Comparison of ENCODE assay signal across 18 cellular contexts in genomic region chr18:55110436-55110835, GRCh38.
DNase-seq lines count a peak whose midpoint lies in the region; ATAC-seq and TF ChIP-seq lines count a peak whose summit lies in the region.
"Had no signal": no experiment of that assay in that cellular context is flagged by ENCODE, and none has a peak within 500 bp of the region (broad histone marks: within the 10 kb centered on the region; RNA-seq: fewer than 3 reads in every experiment).

No MANE protein-coding gene starts in this region.

- DNase-seq in EH (ENCODE audit: low read depth) (peak; percentile 77), cardiac fibroblast (ENCODE audit: low read depth in 2 of 2) (peak; percentile 24 to 51), right cardiac atrium (peak in 1 of 3 donors; percentile 20), NCI-H2107 treated with DMSO at 0.1 percent for 48 hours (lab: John Stamatoyannopoulos, UW; ENCODE audit: unreplicated experiment) (no peak), DMS79 treated with DMSO at 0.1 percent for 48 hours (lab: John Stamatoyannopoulos, UW) (no peak), BE2C (no peak)
- DNase-seq: activated CD4-positive, alpha-beta memory T cell treated with anti-CD3 and anti-CD28 coated beads, Interleukin-2, amount 10 ng/mL, durations not matched to agents 7 days and 5 days; activated T-cell treated with anti-CD3 and anti-CD28 coated beads, Interleukin-2, amount 50 U/mL, for 1 hour; dorsolateral prefrontal cortex; GOT3; MG63; stimulated activated CD4-positive, alpha-beta T cell treated with anti-CD3 and anti-CD28 coated beads, Interleukin-2, amount 100 ng/mL, for 24 hours; stimulated activated naive CD8-positive, alpha-beta T cell treated with anti-CD3 and anti-CD28 coated beads, Interleukin-15, amount 100 ng/mL, for 72 hours; WERI-Rb-1 had no signal

- H3K9ac ChIP-seq in parathyroid adenoma = no peak overlapping the region

- intact Hi-C loops in right cardiac atrium (cut with DNase I) = no loop called here

- H3K4me2 ChIP-seq in parathyroid adenoma (ENCODE audit: low read length) = no peak overlapping the region

- H3K27ac ChIP-seq in right cardiac atrium (ENCODE audit: low read length) (no peak overlapping the region), parathyroid adenoma (peak overlapping the region; percentile 41)
- H3K27ac ChIP-seq: dorsolateral prefrontal cortex, WERI-Rb-1 had no signal

- H3K4me1 ChIP-seq in right cardiac atrium (ENCODE audit: control insufficient read depth, insufficient read depth, low read length) = no peaks in the 10 kb centered on the region
- H3K4me1 ChIP-seq in parathyroid adenoma = no peaks in the 10 kb centered on the region
- H3K4me1 ChIP-seq in BE2C = no peaks in the 10 kb centered on the region
- H3K4me1 ChIP-seq: uterus had no signal

- H3K36me3 ChIP-seq in parathyroid adenoma (ENCODE audit: control insufficient read depth, insufficient read depth, low read length) = no peaks in the 10 kb centered on the region
- H3K36me3 ChIP-seq in BE2C = no peaks in the 10 kb centered on the region
- H3K36me3 ChIP-seq: MG63, uterus, WERI-Rb-1 had no signal

- TF ChIP-seq CTCF in cardiac fibroblast (IDR thresholded peaks at IDR 0.05; ENCODE audit: low read depth, low read length) = no peak
- TF ChIP-seq CTCF in parathyroid adenoma (IDR thresholded peaks at IDR 0.05) = no peak
- no peak for TF ChIP-seq CTCF in BE2C (IDR thresholded peaks at IDR 0.05; ENCODE audit: low read depth, low read length)

- H3K4me3 ChIP-seq in cardiac fibroblast (replicated peaks in 1 of 2; ENCODE audit: low read depth in 2 of 2, low read length in 2 of 2) (no peak overlapping the region), right cardiac atrium (ENCODE audit: low read length) (no peak overlapping the region), parathyroid adenoma (ENCODE audit: low read depth, low read length) (no peak overlapping the region), BE2C (ENCODE audit: low read depth, low read length) (no peak overlapping the region)
- H3K4me3 ChIP-seq: dorsolateral prefrontal cortex, MG63, uterus had no signal

- H2AFZ ChIP-seq in parathyroid adenoma = no peak overlapping the region

- H3K79me2 ChIP-seq in parathyroid adenoma = no peaks in the 10 kb centered on the region

- peak; percentile 70 to 95 for ATAC-seq in right cardiac atrium
- no peak for ATAC-seq in GM21529 (IDR thresholded peaks at IDR 0.05; ENCODE audit: unreplicated experiment)
- ATAC-seq: activated naive CD4-positive, alpha-beta T cell treated with anti-CD3 and anti-CD28 coated beads, Interleukin-2, amount 50 U/mL, for 72 hours; stimulated activated naive CD8-positive, alpha-beta T cell treated with anti-CD3 and anti-CD28 coated beads, Interleukin-15, amount 100 ng/mL, for 72 hours had no signal

- WGBS in right cardiac atrium = 44% methylated on average over 9 of the region's 9 CpGs

- H3K27me3 ChIP-seq in right cardiac atrium (ENCODE audit: control insufficient read depth, insufficient read depth) (no peaks in the 10 kb centered on the region), parathyroid adenoma (ENCODE audit: control insufficient read depth, insufficient read depth, low read length) (no peaks in the 10 kb centered on the region), BE2C (no peaks in the 10 kb centered on the region)
- H3K27me3 ChIP-seq: dorsolateral prefrontal cortex, MG63, uterus had no signal

- H3K9me3 ChIP-seq in right cardiac atrium (ENCODE audit: control insufficient read depth, low read length) (no peaks in the 10 kb centered on the region), parathyroid adenoma (ENCODE audit: control insufficient read depth, low read length) (no peaks in the 10 kb centered on the region), BE2C (no peaks in the 10 kb centered on the region)
- H3K9me3 ChIP-seq: MG63, uterus had no signal

Comparison
In these comparisons a context has a peak if more than half of its experiments do, and no peak if none do; other contexts are left out.
1. DNase-seq: peak in EH (single experiment) and cardiac fibroblast (2 of 2); none in NCI-H2107 treated with DMSO at 0.1 percent for 48 hours (single experiment), DMS79 treated with DMSO at 0.1 percent for 48 hours (single experiment) and BE2C (single experiment).